Comparison of ENCODE assay signal across 29 cellular contexts in genomic region chr1:228360533-228361313, GRCh38. TPM values are rescaled to one million over a fixed set of nuclear protein-coding genes. Genes with fewer than 3 reads are reported as not detected.
DNase-seq lines count a peak whose midpoint lies in the region; ATAC-seq, FAIRE-seq and TF ChIP-seq lines count a peak whose summit lies in the region.
"Had no signal": no experiment of that assay in that cellular context is flagged by ENCODE, and none has a peak within 500 bp of the region (broad histone marks: within the 10 kb centered on the region; RNA-seq: fewer than 3 reads in every experiment).

No MANE protein-coding gene starts in this region.

- DNase-seq in A673 (ENCODE audit: low spot score) (no peak), Right ventricle myocardium superior (peak; percentile 52), HepG2 (ENCODE audit: low spot score) (peak; percentile 9), gastrocnemius medialis (peak in 1 of 2 donors; percentile 82), NCI-H1436 (lab: John Stamatoyannopoulos, UW) (no peak), cerebellar nuclear complex (lab: John Stamatoyannopoulos, UW) (no peak), PC-3 (no peak)
- DNase-seq in activated CD4-positive, alpha-beta T cell treated with anti-CD3 and anti-CD28 coated beads for 1 hour: no peak
- DNase-seq: activated CD4-positive, alpha-beta T cell treated with anti-CD3 and anti-CD28 coated beads, Interleukin-2, amount 50 U/mL, for 1 hour; activated gamma-delta T cell; activated T-cell treated with anti-CD3 and anti-CD28 coated beads, Interleukin-2, amount 50 U/mL, for 4 hours; CD4-positive, alpha-beta T cell; DMS79 treated with DMSO at 0.1 percent for 48 hours; GF-D8; H9; Karpas-422; NCI-H1417 treated with DMSO at 0.1 percent for 48 hours; NCI-H446; NCI-H774; nephron progenitor cell; stimulated activated naive CD4-positive, alpha-beta T cell treated with Interleukin-2 at 50 U/mL for 16 hours; T-cell had no signal

- TF ChIP-seq POLR2A in HepG2 (IDR thresholded peaks at IDR 0.05; ENCODE audit: insufficient read depth in 1 of 2, low read depth in 2 of 2, low read length in 2 of 2) (no peak), gastrocnemius medialis (IDR thresholded peaks at IDR 0.05) (no peak)

- H3K9me3 ChIP-seq in A673 (ENCODE audit: low read depth, low read length, poor library complexity, severe bottlenecking) (no peaks in the 10 kb centered on the region), HepG2 (ENCODE audit: low read length) (no peaks in the 10 kb centered on the region), gastrocnemius medialis (no peaks in the 10 kb centered on the region), PC-3 (ENCODE audit: low read length) (no peaks in the 10 kb centered on the region)
- H3K9me3 ChIP-seq: A549, suprapubic skin, upper lobe of right lung had no signal

- BruUV-seq in A673 (replicated peaks; lab: Mats Ljungman, UMichigan) (TSS peak; percentile 72), HepG2 (replicated peaks; lab: Mats Ljungman, UMichigan) (no TSS peak), PC-3 (replicated peaks; lab: Mats Ljungman, UMichigan) (no TSS peak)

- H3K27me3 ChIP-seq in A673 (replicated peaks; ENCODE audit: insufficient read depth, low read depth, low read length, poor library complexity): no peaks in the 10 kb centered on the region
- H3K27me3 ChIP-seq in HepG2 (ENCODE audit: control insufficient read depth in 1 of 2, insufficient read depth in 2 of 2, low read length in 2 of 2): peaks cover 3 to 13% of the 10 kb centered on the region in 2 experiments; a peak in 4 of 5 replicates
- H3K27me3 ChIP-seq in gastrocnemius medialis: no peaks in the 10 kb centered on the region
- H3K27me3 ChIP-seq in PC-3 (ENCODE audit: low read length): no peaks in the 10 kb centered on the region
- H3K27me3 ChIP-seq: hepatocyte, suprapubic skin, upper lobe of right lung had no signal

- no peaks in the 10 kb centered on the region for H3F3A ChIP-seq in PC-3 (ENCODE audit: low read length, unreplicated experiment)

- TF ChIP-seq CTCF in A673 (conservative IDR thresholded peaks at IDR 0.05; ENCODE audit: low read depth, low read length): no peak
- TF ChIP-seq CTCF in HepG2 (CRISPR knock-in tag; IDR thresholded peaks at IDR 0.05): no peak
- TF ChIP-seq CTCF in gastrocnemius medialis (IDR thresholded peaks at IDR 0.05 in 4 of 5, conservative IDR thresholded peaks at IDR 0.05 in 1 of 5): no peak
- TF ChIP-seq CTCF in PC-3 (conservative IDR thresholded peaks at IDR 0.05; ENCODE audit: low read depth, low read length): no peak

- no peaks in the 10 kb centered on the region for H3K9me2 ChIP-seq in PC-3 (replicated peaks; ENCODE audit: low read length)

- TF ChIP-seq RAD21 in HepG2 (CRISPR knock-in tag; IDR thresholded peaks at IDR 0.05): no peak

- POLR2A ChIA-PET in A673 (lab: Charles Lee; ENCODE audit: low non-redundant PET) (no interaction called here), HepG2 (lab: Yijun Ruan, JAX) (no interaction called here), PC-3 (lab: Charles Lee; ENCODE audit: unreplicated experiment) (no interaction called here)

- in situ Hi-C loops in HepG2 (cut with HindIII; ENCODE audit: extremely low pct_ligation_motif_present, low pct_unique_long_range_greater_than_20kb) (no loop called here), gastrocnemius medialis (cut with MboI; ENCODE audit: low sequenced_read_pairs in 4 of 4) (no loop called here)

- TF ChIP-seq EP300 in HepG2 (IDR thresholded peaks at IDR 0.05; ENCODE audit: low read depth in 2 of 2, low read length in 2 of 2) (no peak), HepG2 (CRISPR knock-in tag; IDR thresholded peaks at IDR 0.05; ENCODE audit: borderline replicate concordance) (no peak)

- no peak overlapping the region for H3K27ac ChIP-seq in A673 (ENCODE audit: low read depth, low read length, poor library complexity, severe bottlenecking)
- no peak overlapping the region for H3K27ac ChIP-seq in HepG2 (ENCODE audit: extremely low read length, insufficient read depth, low read length)
- peak overlapping the region; percentile 35 to 92 (median 68) for H3K27ac ChIP-seq in gastrocnemius medialis
- no peak overlapping the region for H3K27ac ChIP-seq in PC-3 (ENCODE audit: low read length)
- H3K27ac ChIP-seq: A549, hepatocyte, suprapubic skin, upper lobe of right lung had no signal

- 69% methylated on average over 7 of the region's 19 CpGs for WGBS in HepG2 (ENCODE audit: low lambda C conversion rate)

- H3K4me1 ChIP-seq in A673 (ENCODE audit: insufficient read depth, low read length, poor library complexity, severe bottlenecking) (no peaks in the 10 kb centered on the region), HepG2 (ENCODE audit: insufficient read depth, low read length) (no peaks in the 10 kb centered on the region; the same call in 1 of the 2 replicates), gastrocnemius medialis (no peaks in the 10 kb centered on the region), PC-3 (ENCODE audit: insufficient read depth, low read length) (no peaks in the 10 kb centered on the region; the same call in 1 of the 2 replicates)
- H3K4me1 ChIP-seq: A549, suprapubic skin, upper lobe of right lung had no signal

- H3K4me2 ChIP-seq in HepG2 (ENCODE audit: low read depth, low read length): no peak overlapping the region
- H3K4me2 ChIP-seq in PC-3 (ENCODE audit: low read length): no peak overlapping the region
- H3K4me2 ChIP-seq: A549, hepatocyte had no signal

- no peak overlapping the region for H2AFZ ChIP-seq in HepG2 (ENCODE audit: low read length)
- no peak overlapping the region for H2AFZ ChIP-seq in PC-3 (ENCODE audit: low read length)
- H2AFZ ChIP-seq: hepatocyte had no signal

- H3K9ac ChIP-seq in HepG2 (ENCODE audit: insufficient read depth, low read depth, low read length): no peak overlapping the region
- no peak overlapping the region for H3K9ac ChIP-seq in PC-3 (ENCODE audit: low read length)

- H4K20me1 ChIP-seq in HepG2 (ENCODE audit: insufficient read depth, low read length) (no peaks in the 10 kb centered on the region), PC-3 (ENCODE audit: low read length) (no peaks in the 10 kb centered on the region)

- intact Hi-C loops in A673 (cut with micrococcal nuclease; ENCODE audit: unreplicated experiment) (no loop called here), Right ventricle myocardium superior (cut with DNase I) (no loop called here), HepG2 (cut with micrococcal nuclease; ENCODE audit: unreplicated experiment) (no loop called here), gastrocnemius medialis (cut with DNase I; ENCODE audit: low total_unique reads) (no loop called here), PC-3 (cut with micrococcal nuclease) (no loop called here)

- CTCF ChIA-PET in A673 (lab: Charles Lee): no interaction called here
- CTCF ChIA-PET in HepG2 (lab: Yijun Ruan, JAX; ENCODE audit: low intra/inter-chr PET ratio, low total read pairs): no interaction called here
- CTCF ChIA-PET in PC-3 (lab: Charles Lee): no interaction called here

- ATAC-seq in Right ventricle myocardium superior (ENCODE audit: poor library complexity) (peak; percentile 18), HepG2 (peak; percentile 71), gastrocnemius medialis (peak in 1 of 2 donors; percentile 56), PC-3 (no peak)
- ATAC-seq: A549; activated T-cell treated with anti-CD3 and anti-CD28 coated beads, Interleukin-2, amount 50 U/mL, for 4 hours; T-cell; upper lobe of right lung had no signal

- H3K36me3 ChIP-seq in A673 (ENCODE audit: insufficient read depth, low read length, poor library complexity, severe bottlenecking): no peaks in the 10 kb centered on the region
- H3K36me3 ChIP-seq in HepG2 (replicated peaks in 1 of 2; ENCODE audit: control insufficient read depth in 1 of 2, insufficient read depth in 2 of 2, low read length in 2 of 2): no peaks in the 10 kb centered on the region
- H3K36me3 ChIP-seq in gastrocnemius medialis: peaks cover 0 to 45% of the 10 kb centered on the region in 2 donors
- no peaks in the 10 kb centered on the region for H3K36me3 ChIP-seq in PC-3 (ENCODE audit: low read depth, low read length)
- H3K36me3 ChIP-seq: suprapubic skin, upper lobe of right lung had no signal

- FAIRE-seq in HepG2 (lab: Jason Lieb, UNC): no peak
- FAIRE-seq: A549, frontal cortex had no signal

- H3K79me2 ChIP-seq in HepG2 (ENCODE audit: insufficient read depth, low read length) (no peaks in the 10 kb centered on the region), PC-3 (ENCODE audit: low read length) (no peaks in the 10 kb centered on the region)
- H3K79me2 ChIP-seq: hepatocyte had no signal

- no peak overlapping the region for H3K4me3 ChIP-seq in A673 (ENCODE audit: low read depth, low read length, poor library complexity, severe bottlenecking)
- H3K4me3 ChIP-seq in HepG2 (replicated peaks in 1 of 3; ENCODE audit: insufficient read depth in 1 of 3, low read depth in 2 of 3, low read length in 3 of 3): no peak overlapping the region
- no peak overlapping the region for H3K4me3 ChIP-seq in gastrocnemius medialis
- H3K4me3 ChIP-seq in PC-3 (ENCODE audit: low read length): no peak overlapping the region
- H3K4me3 ChIP-seq: A549, hepatocyte, suprapubic skin, upper lobe of right lung had no signal

RNA-seq across cellular contexts. Expression of gene TRIM11, which starts 45.9 kb away (rescaled TPM):
- total RNA-seq in A673 (2021) (41.8 and 46.6 TPM in 2 replicates), Right ventricle myocardium superior (6.2 TPM), HepG2 (2016; rRNA removed; fragmentation: Illumina TruSeq; extraction: Trizol) (9.7 and 16.1 TPM in 2 replicates), gastrocnemius medialis (10 to 100 TPM in 2 of 4 donors, 1 to 10 TPM in 2; 4.0 to 12.2 (median 9.3) TPM), PC-3 (2014; rRNA removed) (48.3 and 94.6 TPM in 2 replicates)
- 8.8 and 9.6 TPM in 2 replicates for total RNA-seq in HepG2 (2016; cell fraction: cytosol; rRNA removed; fragmentation: Illumina TruSeq; extraction: Trizol; ENCODE audit: low read depth)
- total RNA-seq in HepG2 (2016; cell fraction: insoluble cytoplasmic fraction; rRNA removed; fragmentation: Illumina TruSeq; extraction: Trizol): 10.0 and 15.4 TPM in 2 replicates
- 12.1 and 13.4 TPM in 2 replicates for total RNA-seq in HepG2 (2016; cell fraction: membrane; rRNA removed; fragmentation: Illumina TruSeq; extraction: Trizol)
- 16.6 and 19.2 TPM in 2 replicates for total RNA-seq in HepG2 (2016; cell fraction: nucleus; rRNA removed; fragmentation: Illumina TruSeq; extraction: Trizol)
- 6.3 and 8.8 TPM in 2 replicates for polyA plus RNA-seq in HepG2 (2011; rRNA removed)
- polyA plus RNA-seq in HepG2 (2011; cell fraction: cytosol; rRNA removed): 4.7 and 6.1 TPM in 2 replicates
- 33.2 and 33.5 TPM in 2 replicates for polyA plus RNA-seq in HepG2 (2011; cell fraction: nucleus; rRNA removed)
- polyA plus RNA-seq in HepG2 (2012): 7.8 and 13.4 TPM in 2 replicates
- polyA plus RNA-seq in HepG2 (2016; cell fraction: cytosol; fragmentation: Illumina TruSeq; extraction: Trizol; ENCODE audit: low read depth): 1.3 and 1.5 TPM in 2 replicates
- 9.6 and 11.4 TPM in 2 replicates for polyA plus RNA-seq in HepG2 (2016; cell fraction: insoluble cytoplasmic fraction; fragmentation: Illumina TruSeq; extraction: Trizol; ENCODE audit: low read depth)
- 2.2 and 2.7 TPM in 2 replicates for polyA plus RNA-seq in HepG2 (2016; cell fraction: membrane; fragmentation: Illumina TruSeq; extraction: Trizol; ENCODE audit: low read depth)
- polyA plus RNA-seq in HepG2 (2016; cell fraction: nucleus; fragmentation: Illumina TruSeq; extraction: Trizol; ENCODE audit: insufficient read depth, low read depth): 33.8 and 38.7 TPM in 2 replicates
- 19.6 and 39.2 TPM in 2 replicates for polyA minus RNA-seq in HepG2 (2011; rRNA and poly(A)+ RNA removed; ENCODE audit: low replicate concordance)
- polyA minus RNA-seq in HepG2 (2011; cell fraction: cytosol; rRNA and poly(A)+ RNA removed): 6.6 and 7.0 TPM in 2 replicates
- 17.0 and 20.8 TPM in 2 replicates for polyA minus RNA-seq in HepG2 (2011; cell fraction: nucleus; rRNA and poly(A)+ RNA removed)

RNA-seq across cellular contexts. Expression of gene TRIM17, which starts 55.9 kb away (rescaled TPM):
- total RNA-seq in A673 (2021) (0.54 and 0.72 TPM in 2 replicates), Right ventricle myocardium superior (0.32 TPM), HepG2 (2016; rRNA removed; fragmentation: Illumina TruSeq; extraction: Trizol) (0.64 TPM in 1 of 2 replicates, not detected in the other), gastrocnemius medialis (not detected), PC-3 (2014; rRNA removed) (not detected in 2 replicates)
- total RNA-seq in HepG2 (2016; cell fraction: cytosol; rRNA removed; fragmentation: Illumina TruSeq; extraction: Trizol; ENCODE audit: low read depth): not detected in 2 replicates
- 0.10 and 0.45 TPM in 2 replicates for total RNA-seq in HepG2 (2016; cell fraction: insoluble cytoplasmic fraction; rRNA removed; fragmentation: Illumina TruSeq; extraction: Trizol)
- not detected in 2 replicates for total RNA-seq in HepG2 (2016; cell fraction: membrane; rRNA removed; fragmentation: Illumina TruSeq; extraction: Trizol)
- total RNA-seq in HepG2 (2016; cell fraction: nucleus; rRNA removed; fragmentation: Illumina TruSeq; extraction: Trizol): 0.72 and 0.81 TPM in 2 replicates
- 0.22 and 0.32 TPM in 2 replicates for polyA plus RNA-seq in HepG2 (2011; rRNA removed)
- polyA plus RNA-seq in HepG2 (2011; cell fraction: cytosol; rRNA removed): 0.10 and 0.11 TPM in 2 replicates
- 1.6 and 1.9 TPM in 2 replicates for polyA plus RNA-seq in HepG2 (2011; cell fraction: nucleus; rRNA removed)
- polyA plus RNA-seq in HepG2 (2012): 0.24 and 0.27 TPM in 2 replicates
- not detected in 2 replicates for polyA plus RNA-seq in HepG2 (2016; cell fraction: cytosol; fragmentation: Illumina TruSeq; extraction: Trizol; ENCODE audit: low read depth)
- 0.14 and 0.22 TPM in 2 replicates for polyA plus RNA-seq in HepG2 (2016; cell fraction: insoluble cytoplasmic fraction; fragmentation: Illumina TruSeq; extraction: Trizol; ENCODE audit: low read depth)
- polyA plus RNA-seq in HepG2 (2016; cell fraction: membrane; fragmentation: Illumina TruSeq; extraction: Trizol; ENCODE audit: low read depth): not detected in 2 replicates
- 1.2 and 1.4 TPM in 2 replicates for polyA plus RNA-seq in HepG2 (2016; cell fraction: nucleus; fragmentation: Illumina TruSeq; extraction: Trizol; ENCODE audit: insufficient read depth, low read depth)
- polyA minus RNA-seq in HepG2 (2011; rRNA and poly(A)+ RNA removed; ENCODE audit: low replicate concordance): 0.58 TPM in 1 of 2 replicates, not detected in the other
- not detected in 2 replicates for polyA minus RNA-seq in HepG2 (2011; cell fraction: cytosol; rRNA and poly(A)+ RNA removed)
- 0.64 and 0.75 TPM in 2 replicates for polyA minus RNA-seq in HepG2 (2011; cell fraction: nucleus; rRNA and poly(A)+ RNA removed)
- total RNA-seq: RPMI7951, SK-MEL-5 had no signal
- polyA plus RNA-seq: A549 had no signal

Comparison
In these comparisons a context has a peak if more than half of its experiments do, and no peak if none do; other contexts are left out.
1. DNase-seq: peak in Right ventricle myocardium superior (single experiment) and HepG2 (single experiment); none in A673 (single experiment), NCI-H1436 (single experiment), cerebellar nuclear complex (0 of 2), activated CD4-positive, alpha-beta T cell treated with anti-CD3 and anti-CD28 coated beads for 1 hour (single experiment) and PC-3 (single experiment).
2. H3K27ac ChIP-seq: peak in gastrocnemius medialis (4 of 4); none in A673 (single experiment), HepG2 (single experiment) and PC-3 (single experiment).